Comparison of ENCODE assay signal across 1 cellular context in genomic region chr3:192892981-192893827, GRCh38.
TF ChIP-seq lines count a peak whose summit lies in the region.

No MANE protein-coding gene starts in this region.

TF ChIP-seq in K562, 482 proteins besides CTCF, POLR2A, EP300 and RAD21 (continued from another document):
- TF ChIP-seq, protein P1, sequence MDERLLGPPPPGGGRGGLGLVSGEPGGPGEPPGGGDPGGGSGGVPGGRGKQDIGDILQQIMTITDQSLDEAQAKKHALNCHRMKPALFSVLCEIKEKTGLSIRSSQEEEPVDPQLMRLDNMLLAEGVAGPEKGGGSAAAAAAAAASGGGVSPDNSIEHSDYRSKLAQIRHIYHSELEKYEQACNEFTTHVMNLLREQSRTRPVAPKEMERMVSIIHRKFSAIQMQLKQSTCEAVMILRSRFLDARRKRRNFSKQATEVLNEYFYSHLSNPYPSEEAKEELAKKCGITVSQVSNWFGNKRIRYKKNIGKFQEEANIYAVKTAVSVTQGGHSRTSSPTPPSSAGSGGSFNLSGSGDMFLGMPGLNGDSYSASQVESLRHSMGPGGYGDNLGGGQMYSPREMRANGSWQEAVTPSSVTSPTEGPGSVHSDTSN (CRISPR knock-in tag; IDR thresholded peaks at IDR 0.05; ENCODE audit: low read depth) = no peak
- TF ChIP-seq, protein P1 (tag; conservative IDR thresholded peaks at IDR 0.05; ENCODE audit: low read depth) = peak; percentile 21; the same call in 1 of the 2 replicates
